In the genomic region with DNA sequence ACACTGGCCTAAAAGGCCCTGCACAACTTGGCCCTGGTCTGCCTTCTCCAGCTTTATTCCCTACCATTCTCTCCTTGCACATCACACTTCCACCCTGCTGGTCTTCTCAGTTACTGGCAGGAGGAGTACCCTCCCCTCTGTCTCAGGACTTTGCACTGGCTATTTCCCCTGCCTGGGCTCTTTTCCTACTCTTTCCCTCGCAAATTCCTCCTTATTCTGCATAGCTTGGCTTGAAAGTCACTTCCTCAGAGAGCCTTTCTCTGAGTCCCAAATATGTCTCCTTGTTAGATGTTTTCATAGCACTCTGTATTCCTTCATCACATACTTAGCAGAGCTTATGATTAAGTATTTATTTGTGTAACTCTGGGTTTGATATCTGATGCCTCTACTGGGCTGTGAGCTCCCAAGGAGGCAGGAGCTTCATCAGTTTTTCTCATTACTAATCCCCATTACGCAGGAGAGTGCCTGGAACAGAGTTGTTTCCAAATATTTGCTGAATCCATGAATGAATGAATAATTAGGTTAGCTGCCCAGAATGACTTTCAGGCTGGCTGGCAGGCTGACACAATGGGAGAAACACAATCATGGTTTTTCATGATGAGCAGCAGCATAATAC, we compare ENCODE assay signal across 13 cellular contexts.
DNase-seq lines count a peak whose midpoint lies in the region; TF ChIP-seq lines count a peak whose summit lies in the region.
"Had no signal": no experiment of that assay in that cellular context is flagged by ENCODE, and none has a peak within 500 bp of the region (broad histone marks: within the 10 kb centered on the region; RNA-seq: fewer than 3 reads in every experiment).

No MANE protein-coding gene starts in this region.

- DNase-seq in NCI-H2029 (lab: John Stamatoyannopoulos, UW) (peak; percentile 66), choroid plexus epithelial cell (ENCODE audit: low read depth) (peak; percentile 70), left kidney (ENCODE audit: low read depth, low spot score) (peak; percentile 32), stomach (no peak), NCI-H1436 treated with DMSO at 0.1 percent for 48 hours (lab: John Stamatoyannopoulos, UW) (no peak), COLO829 (ENCODE audit: low spot score) (no peak), dermis blood vessel endothelial cell (no peak), GM19238 (ENCODE audit: insufficient read length, low spot score) (no peak)
- DNase-seq: activated T-cell treated with anti-CD3 and anti-CD28 coated beads, Interleukin-2, amount 50 U/mL, for 1 hour; DMS53; naive B cell; NCI-H524 treated with DMSO at 0.1 percent for 48 hours; T-helper 9 cell had no signal

- no peaks in the 10 kb centered on the region for H3K36me3 ChIP-seq in stomach

- H3K4me3 ChIP-seq in choroid plexus epithelial cell (ENCODE audit: low read depth, low read length) (no peak overlapping the region), stomach (no peak overlapping the region)

- no peaks in the 10 kb centered on the region for H3K9me3 ChIP-seq in stomach

- no peak for TF ChIP-seq EP300 in stomach (IDR thresholded peaks at IDR 0.05)

- H3K27ac ChIP-seq in stomach: peak overlapping the region in 4 of 5 donors; percentile 21 to 70 (median 57)

- peaks cover 0 to 25% (median 12%) of the 10 kb centered on the region in 4 donors for H3K4me1 ChIP-seq in stomach

- TF ChIP-seq CTCF in choroid plexus epithelial cell (conservative IDR thresholded peaks at IDR 0.05; ENCODE audit: low read depth, low read length) (no peak), stomach (IDR thresholded peaks at IDR 0.05) (no peak)

- H3K27me3 ChIP-seq in stomach: no peaks in the 10 kb centered on the region

- intact Hi-C loops in stomach (cut with DNase I; ENCODE audit: low total_unique reads): no loop called here

- 40 to 61% (median 52%) methylated on average over 2 of the region's 2 CpGs for WGBS in stomach, 5 donors

- TF ChIP-seq POLR2A in stomach (IDR thresholded peaks at IDR 0.05): no peak

Comparison
In these comparisons a context has a peak if more than half of its experiments do, and no peak if none do; other contexts are left out.
1. DNase-seq: peak in NCI-H2029 (single experiment), choroid plexus epithelial cell (single experiment) and left kidney (single experiment); none in stomach (single experiment), NCI-H1436 treated with DMSO at 0.1 percent for 48 hours (single experiment), COLO829 (single experiment), dermis blood vessel endothelial cell (single experiment) and GM19238 (single experiment).